ENCODE assay signal across 24 cellular contexts in the genomic region with DNA sequence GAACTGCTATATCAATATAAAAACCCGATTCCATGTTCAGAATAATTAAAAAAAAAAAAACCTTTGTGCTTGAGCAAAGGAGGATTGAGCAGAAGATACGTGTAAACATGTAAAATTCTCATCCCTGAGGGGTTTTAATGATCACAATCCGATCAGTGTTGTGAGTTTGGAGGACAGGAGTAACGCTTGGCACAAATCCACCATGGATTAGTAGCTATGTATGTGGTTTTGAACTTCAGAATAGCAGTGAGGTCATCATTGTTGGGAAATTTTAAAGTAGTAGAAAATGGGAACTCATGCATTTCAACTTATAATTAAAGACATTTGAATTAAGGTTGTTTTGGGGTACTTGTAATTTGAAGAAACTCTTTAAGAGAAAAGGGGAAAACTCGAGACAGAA.
DNase-seq lines count a peak whose midpoint lies in the region; ATAC-seq and TF ChIP-seq lines count a peak whose summit lies in the region.
"Had no signal": no experiment of that assay in that cellular context is flagged by ENCODE, and none has a peak within 500 bp of the region (broad histone marks: within the 10 kb centered on the region; RNA-seq: fewer than 3 reads in every experiment).

No MANE protein-coding gene starts in this region.

- TF ChIP-seq POLR2A in esophagus muscularis mucosa (IDR thresholded peaks at IDR 0.05; ENCODE audit: low read depth): no peak

- H3K4me1 ChIP-seq in mammary epithelial cell (ENCODE audit: insufficient read depth, low read length) (no peaks in the 10 kb centered on the region), esophagus muscularis mucosa (no peaks in the 10 kb centered on the region)
- H3K4me1 ChIP-seq: vagina had no signal

- H3K9ac ChIP-seq in mammary epithelial cell (ENCODE audit: insufficient read depth, low read length): no peak overlapping the region

- no peak overlapping the region for H2AFZ ChIP-seq in mammary epithelial cell (ENCODE audit: low read depth, low read length)

- TF ChIP-seq CTCF in mammary epithelial cell (conservative IDR thresholded peaks at IDR 0.05 in 1 of 2, IDR thresholded peaks at IDR 0.05 in 1 of 2; ENCODE audit: extremely low read depth in 1 of 2, insufficient read depth in 1 of 2, low read depth in 1 of 2, low read length in 2 of 2) (no peak), esophagus muscularis mucosa (IDR thresholded peaks at IDR 0.05) (no peak)

- in situ Hi-C loops in mammary epithelial cell (cut with MboI; ENCODE audit: low sequenced_read_pairs in 2 of 2): no loop called here

- WGBS in mammary epithelial cell (ENCODE audit: low coverage, missing lambda C conversion rate): 0% methylated on average over 5 of the region's 5 CpGs
- 75% methylated on average over 5 of the region's 5 CpGs for WGBS in esophagus muscularis mucosa

- dilution Hi-C loops in mammary epithelial cell (cut with HindIII; ENCODE audit: low sequenced_read_pairs): no loop called here

- BruUV-seq in mammary epithelial cell (replicated peaks; lab: Mats Ljungman, UMichigan): no TSS peak

- no peaks in the 10 kb centered on the region for H3K79me2 ChIP-seq in mammary epithelial cell (ENCODE audit: insufficient read depth, low read length)

- intact Hi-C loops in mammary epithelial cell (cut with micrococcal nuclease) (no loop called here), esophagus muscularis mucosa (cut with DNase I) (no loop called here)

- H3K27me3 ChIP-seq in mammary epithelial cell (ENCODE audit: insufficient read depth, low read length): no peaks in the 10 kb centered on the region
- H3K27me3 ChIP-seq in esophagus muscularis mucosa: no peaks in the 10 kb centered on the region
- H3K27me3 ChIP-seq: foreskin keratinocyte, vagina had no signal

- H3K9me3 ChIP-seq in mammary epithelial cell (replicated peaks; ENCODE audit: insufficient read depth, low read length) (no peaks in the 10 kb centered on the region), esophagus muscularis mucosa (no peaks in the 10 kb centered on the region)
- H3K9me3 ChIP-seq: mucosa of descending colon, vagina had no signal

- H3K36me3 ChIP-seq in mammary epithelial cell (ENCODE audit: insufficient read depth, low read length): no peaks in the 10 kb centered on the region
- no peaks in the 10 kb centered on the region for H3K36me3 ChIP-seq in esophagus muscularis mucosa
- H3K36me3 ChIP-seq: vagina had no signal

- peak; percentile 53 for DNase-seq in Daoy (ENCODE audit: low read depth)
- peak; percentile 65 for DNase-seq in MV-4-11 (lab: John Stamatoyannopoulos, UW)
- peak; percentile 16 for DNase-seq in mammary epithelial cell
- DNase-seq in iris pigment epithelial cell (ENCODE audit: low read depth): peak; percentile 88
- DNase-seq in NCI-H1694 (lab: John Stamatoyannopoulos, UW): no peak
- DNase-seq in esophagus muscularis mucosa (ENCODE audit: extremely low spot score): no peak
- DNase-seq: ACHN; activated CD4-positive, alpha-beta T cell treated with anti-CD3 and anti-CD28 coated beads, Interleukin-2, amount 50 U/mL, for 48 hours; activated CD8-positive, alpha-beta memory T cell treated with anti-CD3 and anti-CD28 coated beads, Interleukin-2, amount 50 U/mL, for 48 hours; activated naive CD8-positive, alpha-beta T cell treated with anti-CD3 and anti-CD28 coated beads, Interleukin-2, amount 10 ng/mL, durations not matched to agents 7 days and 5 days; cortex of kidney; endodermal cell; mucosa of descending colon; NCI-H1436; NCI-H510A treated with DMSO at 0.1 percent for 48 hours; RPMI8226; stimulated activated CD4-positive, alpha-beta T cell treated with anti-CD3 and anti-CD28 coated beads, Interleukin-2, amount 100 ng/mL, for 24 hours had no signal

- ATAC-seq in HG03342 (IDR thresholded peaks at IDR 0.05; ENCODE audit: unreplicated experiment) (no peak), HG03045 (IDR thresholded peaks at IDR 0.05; ENCODE audit: unreplicated experiment) (no peak)
- ATAC-seq: foreskin keratinocyte; mucosa of descending colon; SK-N-SH treated with all-trans-retinoic acid at 6 μM for 48 hours; stimulated activated memory B cell treated with anti-CD40 and anti-IgM and Interleukin-4, amounts not matched to agents 10 μg/mL and 1 μg/mL and 100 μg/mL, for 72 hours; WTC11 had no signal

- H3K4me3 ChIP-seq in mammary epithelial cell (replicated peaks in 1 of 3; ENCODE audit: insufficient read depth in 1 of 3, low read depth in 2 of 3, low read length in 3 of 3) (no peak overlapping the region), esophagus muscularis mucosa (no peak overlapping the region)
- H3K4me3 ChIP-seq: mucosa of descending colon, vagina had no signal

- H3K4me2 ChIP-seq in mammary epithelial cell (ENCODE audit: insufficient read depth, low read depth, low read length): no peak overlapping the region

- CTCF ChIA-PET in mammary epithelial cell (lab: Charles Lee; ENCODE audit: low non-redundant PET): no interaction called here

- H4K20me1 ChIP-seq in mammary epithelial cell (ENCODE audit: insufficient read depth, low read length): no peaks in the 10 kb centered on the region

- no peak overlapping the region for H3K27ac ChIP-seq in mammary epithelial cell (ENCODE audit: insufficient read depth, low read depth, low read length)
- no peak overlapping the region for H3K27ac ChIP-seq in esophagus muscularis mucosa (replicated peaks in 1 of 4)
- H3K27ac ChIP-seq: foreskin keratinocyte, vagina had no signal

- TF ChIP-seq EP300 in esophagus muscularis mucosa (IDR thresholded peaks at IDR 0.05): no peak

Comparison
In these comparisons a context has a peak if more than half of its experiments do, and no peak if none do; other contexts are left out.
1. DNase-seq: peak in Daoy (single experiment), MV-4-11 (single experiment), mammary epithelial cell (single experiment) and iris pigment epithelial cell (single experiment); none in NCI-H1694 (single experiment) and esophagus muscularis mucosa (single experiment).